Comparison of ENCODE assay signal across 1 cellular context in the genomic region with DNA sequence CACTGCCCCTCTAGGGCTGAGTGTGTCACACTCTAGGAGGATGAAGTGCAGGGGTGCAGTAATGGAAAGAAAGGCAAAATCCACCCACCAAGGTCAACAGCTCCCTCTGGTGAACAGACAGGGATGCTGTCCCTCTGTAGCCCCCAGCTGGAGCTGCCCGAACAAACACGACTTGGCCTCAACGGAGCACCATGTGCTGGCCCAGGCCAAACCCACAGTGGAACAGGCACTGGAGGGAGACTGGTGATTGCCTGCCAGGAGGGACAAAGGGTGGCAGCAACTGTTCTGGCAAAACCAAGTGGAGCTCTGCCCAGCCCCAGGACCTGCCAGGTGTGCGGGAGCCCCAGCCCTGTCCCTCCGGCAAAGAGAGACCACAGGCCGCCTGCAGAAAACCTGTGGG.
TF ChIP-seq lines count a peak whose summit lies in the region.

No MANE protein-coding gene starts in this region.

TF ChIP-seq in SK-N-SH, 30 proteins besides CTCF, POLR2A, EP300 and RAD21:
- TF ChIP-seq RXRA (IDR thresholded peaks at IDR 0.05; ENCODE audit: borderline replicate concordance, low read depth) (no peak), TEAD4 (IDR thresholded peaks at IDR 0.05; ENCODE audit: borderline replicate concordance, insufficient read depth) (no peak), NRF1 (IDR thresholded peaks at IDR 0.05; ENCODE audit: low read depth, low read length) (no peak), RFX5 (IDR thresholded peaks at IDR 0.05; ENCODE audit: low read length) (no peak), NFIC (IDR thresholded peaks at IDR 0.05; ENCODE audit: borderline replicate concordance) (no peak), SIN3A (IDR thresholded peaks at IDR 0.05; ENCODE audit: borderline replicate concordance, low read depth, low read length) (no peak), EZH2phosphoT487 (IDR thresholded peaks at IDR 0.05; ENCODE audit: borderline replicate concordance, low read depth) (no peak), FOXM1 (IDR thresholded peaks at IDR 0.05; ENCODE audit: low read depth) (no peak), GABPA (IDR thresholded peaks at IDR 0.05; ENCODE audit: low read depth) (no peak), YY1 (IDR thresholded peaks at IDR 0.05; ENCODE audit: low read depth) (no peak), MEF2A (IDR thresholded peaks at IDR 0.05; ENCODE audit: borderline replicate concordance, low read depth) (no peak), JUND (IDR thresholded peaks at IDR 0.05) (no peak), SMC3 (IDR thresholded peaks at IDR 0.05; ENCODE audit: low read depth, low read length) (no peak), ZBTB33 (IDR thresholded peaks at IDR 0.05; ENCODE audit: borderline replicate concordance, low read depth) (no peak), CHD2 (IDR thresholded peaks at IDR 0.05; ENCODE audit: low read length, partially characterized antibody) (no peak)
- TF ChIP-seq, protein P1, sequence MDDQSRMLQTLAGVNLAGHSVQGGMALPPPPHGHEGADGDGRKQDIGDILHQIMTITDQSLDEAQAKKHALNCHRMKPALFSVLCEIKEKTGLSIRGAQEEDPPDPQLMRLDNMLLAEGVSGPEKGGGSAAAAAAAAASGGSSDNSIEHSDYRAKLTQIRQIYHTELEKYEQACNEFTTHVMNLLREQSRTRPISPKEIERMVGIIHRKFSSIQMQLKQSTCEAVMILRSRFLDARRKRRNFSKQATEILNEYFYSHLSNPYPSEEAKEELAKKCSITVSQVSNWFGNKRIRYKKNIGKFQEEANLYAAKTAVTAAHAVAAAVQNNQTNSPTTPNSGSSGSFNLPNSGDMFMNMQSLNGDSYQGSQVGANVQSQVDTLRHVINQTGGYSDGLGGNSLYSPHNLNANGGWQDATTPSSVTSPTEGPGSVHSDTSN (IDR thresholded peaks at IDR 0.05), result no peak
- TF ChIP-seq, protein P2, sequence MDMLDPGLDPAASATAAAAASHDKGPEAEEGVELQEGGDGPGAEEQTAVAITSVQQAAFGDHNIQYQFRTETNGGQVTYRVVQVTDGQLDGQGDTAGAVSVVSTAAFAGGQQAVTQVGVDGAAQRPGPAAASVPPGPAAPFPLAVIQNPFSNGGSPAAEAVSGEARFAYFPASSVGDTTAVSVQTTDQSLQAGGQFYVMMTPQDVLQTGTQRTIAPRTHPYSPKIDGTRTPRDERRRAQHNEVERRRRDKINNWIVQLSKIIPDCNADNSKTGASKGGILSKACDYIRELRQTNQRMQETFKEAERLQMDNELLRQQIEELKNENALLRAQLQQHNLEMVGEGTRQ (IDR thresholded peaks at IDR 0.05; ENCODE audit: borderline replicate concordance, low read depth, low read length), result no peak
